In the genomic region with DNA sequence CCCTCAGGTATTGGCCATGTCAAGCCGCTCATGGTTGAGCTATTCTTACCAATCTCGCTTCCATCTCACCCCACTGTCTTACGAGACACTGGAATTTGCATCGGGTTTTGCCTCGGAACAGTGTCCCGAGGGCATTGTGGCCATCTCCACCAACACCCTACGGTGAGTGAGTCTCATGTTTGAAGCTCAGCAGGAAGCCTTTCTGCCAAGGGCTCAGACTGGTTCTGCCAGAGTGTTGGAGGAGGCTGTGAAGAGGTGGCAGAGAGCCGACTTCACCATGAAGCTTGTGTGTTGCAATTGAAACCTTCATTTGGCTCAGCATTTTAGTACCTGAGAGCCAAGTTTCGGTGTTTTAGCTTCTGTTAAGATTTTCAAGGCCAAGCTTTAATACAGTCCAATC, we compare ENCODE assay signal across 13 cellular contexts. TPM values are rescaled to one million over a fixed set of nuclear protein-coding genes. Genes with fewer than 3 reads are reported as not detected.
DNase-seq lines count a peak whose midpoint lies in the region; ATAC-seq and TF ChIP-seq lines count a peak whose summit lies in the region.
"Had no signal": no experiment of that assay in that cellular context is flagged by ENCODE, and none has a peak within 500 bp of the region (broad histone marks: within the 10 kb centered on the region; RNA-seq: fewer than 3 reads in every experiment).

No MANE protein-coding gene starts in this region.

- H3K27ac ChIP-seq in esophagus squamous epithelium: peak overlapping the region; percentile 61 to 79 (median 72)
- H3K27ac ChIP-seq: stomach had no signal

- H3K4me1 Mint-ChIP-seq in WTC11: no peaks in the 10 kb centered on the region
- H3K4me1 Mint-ChIP-seq in T-helper 2 cell treated with Interferon-gamma antibody and Interleukin-4, amounts not matched to agents 5 μg/mL and 100 μg/mL, for 36 hours (ENCODE audit: low read depth): no peaks in the 10 kb centered on the region

- POLR2A ChIA-PET in WTC11 (lab: Charles Lee): no interaction called here

- no peak for ATAC-seq in WTC11

- no peaks in the 10 kb centered on the region for H3K27me3 Mint-ChIP-seq in WTC11 (ENCODE audit: low read depth)
- no peaks in the 10 kb centered on the region for H3K27me3 Mint-ChIP-seq in T-helper 2 cell treated with Interferon-gamma antibody and Interleukin-4, amounts not matched to agents 5 μg/mL and 100 μg/mL, for 36 hours (ENCODE audit: low read depth)
- H3K27me3 Mint-ChIP-seq: dendritic cell treated with granulocyte-macrophage colony-stimulating factor and Interleukin-4, amounts not matched to agents 40 ng/mL and 50 ng/mL, for 4 days had no signal

- peak overlapping the region; percentile 13; the same call in 1 of the 2 replicates for H3K27ac Mint-ChIP-seq in WTC11
- H3K27ac Mint-ChIP-seq in T-helper 2 cell treated with Interferon-gamma antibody and Interleukin-4, amounts not matched to agents 5 μg/mL and 100 μg/mL, for 36 hours: no peak overlapping the region
- H3K27ac Mint-ChIP-seq: dendritic cell treated with granulocyte-macrophage colony-stimulating factor and Interleukin-4, amounts not matched to agents 40 ng/mL and 50 ng/mL, for 4 days had no signal

- peaks cover 10 to 77% (median 18%) of the 10 kb centered on the region in 3 donors for H3K4me1 ChIP-seq in esophagus squamous epithelium
- H3K4me1 ChIP-seq: stomach had no signal

- H3K27me3 ChIP-seq in esophagus squamous epithelium: no peaks in the 10 kb centered on the region
- H3K27me3 ChIP-seq: stomach had no signal

- H3K9me3 ChIP-seq in esophagus squamous epithelium: no peaks in the 10 kb centered on the region
- H3K9me3 ChIP-seq: stomach had no signal

- intact Hi-C loops in esophagus squamous epithelium (cut with DNase I): no loop called here

- no peak overlapping the region for H3K4me3 ChIP-seq in esophagus squamous epithelium
- H3K4me3 ChIP-seq: stomach had no signal

- DNase-seq in Ammon's horn (ENCODE audit: low spot score): peak; percentile 73
- DNase-seq in WTC11 (ENCODE audit: low spot score): no peak
- DNase-seq in esophagus squamous epithelium (lab: John Stamatoyannopoulos, UW): no peak
- DNase-seq in occipital lobe (lab: John Stamatoyannopoulos, UW): peak; percentile 29
- no peak for DNase-seq in SW480 (ENCODE audit: low spot score)
- DNase-seq in NCI-H82 (lab: John Stamatoyannopoulos, UW): no peak
- DNase-seq in activated CD4-positive, alpha-beta T cell treated with anti-CD3 and anti-CD28 coated beads, Interleukin-2, amount 50 U/mL, for 48 hours: no peak
- DNase-seq in T-helper 2 cell treated with Interferon-gamma antibody and Interleukin-4, amounts not matched to agents 5 μg/mL and 100 μg/mL, for 36 hours (ENCODE audit: low spot score): no peak
- DNase-seq: erythroblast, KG1, NCI-H1092, stomach had no signal

- H3K4me3 Mint-ChIP-seq in WTC11: no peak overlapping the region
- no peak overlapping the region for H3K4me3 Mint-ChIP-seq in T-helper 2 cell treated with Interferon-gamma antibody and Interleukin-4, amounts not matched to agents 5 μg/mL and 100 μg/mL, for 36 hours
- H3K4me3 Mint-ChIP-seq: dendritic cell treated with granulocyte-macrophage colony-stimulating factor and Interleukin-4, amounts not matched to agents 40 ng/mL and 50 ng/mL, for 4 days had no signal

- H3K9me3 Mint-ChIP-seq in WTC11: no peaks in the 10 kb centered on the region
- no peaks in the 10 kb centered on the region for H3K9me3 Mint-ChIP-seq in T-helper 2 cell treated with Interferon-gamma antibody and Interleukin-4, amounts not matched to agents 5 μg/mL and 100 μg/mL, for 36 hours
- H3K9me3 Mint-ChIP-seq: dendritic cell treated with granulocyte-macrophage colony-stimulating factor and Interleukin-4, amounts not matched to agents 40 ng/mL and 50 ng/mL, for 4 days had no signal

- TF ChIP-seq CTCF in WTC11 (IDR thresholded peaks at IDR 0.05): no peak
- no peak for TF ChIP-seq CTCF in esophagus squamous epithelium (IDR thresholded peaks at IDR 0.05)

- CTCF ChIA-PET in WTC11 (lab: Charles Lee): interaction anchor here (0.8 to 2.4 kb wide), 3 partner anchors 23 to 294 kb away, joined by 3 to 10 read pairs (median 5); no protein-coding TSS in a partner anchor

- WGBS in esophagus squamous epithelium, 2 donors: 37 to 74% methylated on average over 8 to 9 of the region's 9 CpGs

- H3K36me3 ChIP-seq in esophagus squamous epithelium: peaks cover 48 to 100% (median 76%) of the 10 kb centered on the region in 3 donors

- peaks cover 91% of the 10 kb centered on the region for H3K36me3 Mint-ChIP-seq in WTC11
- peaks cover 82% of the 10 kb centered on the region for H3K36me3 Mint-ChIP-seq in T-helper 2 cell treated with Interferon-gamma antibody and Interleukin-4, amounts not matched to agents 5 μg/mL and 100 μg/mL, for 36 hours (ENCODE audit: low read depth)

- no peak for TF ChIP-seq POLR2A in esophagus squamous epithelium (IDR thresholded peaks at IDR 0.05)

TF ChIP-seq in WTC11, 78 proteins besides CTCF, POLR2A, EP300 and RAD21 (continues in another document):
- TF ChIP-seq JUN (CRISPR knock-in tag; IDR thresholded peaks at IDR 0.05) (no peak), ZNF121 (CRISPR knock-in tag; IDR thresholded peaks at IDR 0.05) (no peak), TEAD4 (CRISPR knock-in tag; IDR thresholded peaks at IDR 0.05) (no peak), ZNF416 (CRISPR knock-in tag; IDR thresholded peaks at IDR 0.05) (no peak), HMGA2 (CRISPR knock-in tag; IDR thresholded peaks at IDR 0.05) (no peak), CBFB (CRISPR knock-in tag; IDR thresholded peaks at IDR 0.05; ENCODE audit: low read depth) (no peak), ZNF138 (CRISPR knock-in tag; conservative IDR thresholded peaks at IDR 0.05) (no peak), ZNF219 (CRISPR knock-in tag; IDR thresholded peaks at IDR 0.05; ENCODE audit: borderline replicate concordance) (no peak)
- TF ChIP-seq, protein P1, sequence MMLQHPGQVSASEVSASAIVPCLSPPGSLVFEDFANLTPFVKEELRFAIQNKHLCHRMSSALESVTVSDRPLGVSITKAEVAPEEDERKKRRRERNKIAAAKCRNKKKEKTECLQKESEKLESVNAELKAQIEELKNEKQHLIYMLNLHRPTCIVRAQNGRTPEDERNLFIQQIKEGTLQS (CRISPR knock-in tag; conservative IDR thresholded peaks at IDR 0.05): no peak
- TF ChIP-seq, protein P2, sequence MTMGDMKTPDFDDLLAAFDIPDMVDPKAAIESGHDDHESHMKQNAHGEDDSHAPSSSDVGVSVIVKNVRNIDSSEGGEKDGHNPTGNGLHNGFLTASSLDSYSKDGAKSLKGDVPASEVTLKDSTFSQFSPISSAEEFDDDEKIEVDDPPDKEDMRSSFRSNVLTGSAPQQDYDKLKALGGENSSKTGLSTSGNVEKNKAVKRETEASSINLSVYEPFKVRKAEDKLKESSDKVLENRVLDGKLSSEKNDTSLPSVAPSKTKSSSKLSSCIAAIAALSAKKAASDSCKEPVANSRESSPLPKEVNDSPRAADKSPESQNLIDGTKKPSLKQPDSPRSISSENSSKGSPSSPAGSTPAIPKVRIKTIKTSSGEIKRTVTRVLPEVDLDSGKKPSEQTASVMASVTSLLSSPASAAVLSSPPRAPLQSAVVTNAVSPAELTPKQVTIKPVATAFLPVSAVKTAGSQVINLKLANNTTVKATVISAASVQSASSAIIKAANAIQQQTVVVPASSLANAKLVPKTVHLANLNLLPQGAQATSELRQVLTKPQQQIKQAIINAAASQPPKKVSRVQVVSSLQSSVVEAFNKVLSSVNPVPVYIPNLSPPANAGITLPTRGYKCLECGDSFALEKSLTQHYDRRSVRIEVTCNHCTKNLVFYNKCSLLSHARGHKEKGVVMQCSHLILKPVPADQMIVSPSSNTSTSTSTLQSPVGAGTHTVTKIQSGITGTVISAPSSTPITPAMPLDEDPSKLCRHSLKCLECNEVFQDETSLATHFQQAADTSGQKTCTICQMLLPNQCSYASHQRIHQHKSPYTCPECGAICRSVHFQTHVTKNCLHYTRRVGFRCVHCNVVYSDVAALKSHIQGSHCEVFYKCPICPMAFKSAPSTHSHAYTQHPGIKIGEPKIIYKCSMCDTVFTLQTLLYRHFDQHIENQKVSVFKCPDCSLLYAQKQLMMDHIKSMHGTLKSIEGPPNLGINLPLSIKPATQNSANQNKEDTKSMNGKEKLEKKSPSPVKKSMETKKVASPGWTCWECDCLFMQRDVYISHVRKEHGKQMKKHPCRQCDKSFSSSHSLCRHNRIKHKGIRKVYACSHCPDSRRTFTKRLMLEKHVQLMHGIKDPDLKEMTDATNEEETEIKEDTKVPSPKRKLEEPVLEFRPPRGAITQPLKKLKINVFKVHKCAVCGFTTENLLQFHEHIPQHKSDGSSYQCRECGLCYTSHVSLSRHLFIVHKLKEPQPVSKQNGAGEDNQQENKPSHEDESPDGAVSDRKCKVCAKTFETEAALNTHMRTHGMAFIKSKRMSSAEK (CRISPR knock-in tag; IDR thresholded peaks at IDR 0.05; ENCODE audit: borderline replicate concordance): no peak

RNA-seq across cellular contexts. Expression of a gene that starts 38.0 kb away (rescaled TPM):
- 423 to 475 TPM (median 430 TPM) in 3 replicates for total RNA-seq in WTC11 (2021)
- 100 to 1,000 TPM in 3 of 4 donors, 10 to 100 TPM in 1; 77.9 to 145 (median 134) TPM for total RNA-seq in esophagus squamous epithelium
- 87.3 TPM for total RNA-seq in occipital lobe

RNA-seq across cellular contexts. Expression of a gene that starts 38.3 kb away (rescaled TPM):
- total RNA-seq in WTC11 (2021) (56.6 to 65.6 TPM (median 61.8 TPM) in 3 replicates), esophagus squamous epithelium (10 to 100 TPM; 40.3 to 54.0 (median 47.5) TPM), occipital lobe (29.2 TPM)

Comparison
In these comparisons a context has a peak if more than half of its experiments do, and no peak if none do; other contexts are left out.
1. DNase-seq: peak in Ammon's horn (single experiment) and occipital lobe (single experiment); none in WTC11 (single experiment), esophagus squamous epithelium (single experiment), SW480 (single experiment), NCI-H82 (single experiment), activated CD4-positive, alpha-beta T cell treated with anti-CD3 and anti-CD28 coated beads, Interleukin-2, amount 50 U/mL, for 48 hours (0 of 2) and T-helper 2 cell treated with Interferon-gamma antibody and Interleukin-4, amounts not matched to agents 5 μg/mL and 100 μg/mL, for 36 hours (single experiment).